In genomic region chr1:224438989-224439388, GRCh38 we compare ENCODE assay signal across 1 cellular context.
A peak's percentile ranks its signal among the peaks of the same experiment; 100 is the strongest.
TF ChIP-seq lines count a peak whose summit lies in the region.

No MANE protein-coding gene starts in this region.

TF ChIP-seq in K562, 482 proteins besides CTCF, POLR2A, EP300 and RAD21 (continued from another document):
- TF ChIP-seq, protein P1, sequence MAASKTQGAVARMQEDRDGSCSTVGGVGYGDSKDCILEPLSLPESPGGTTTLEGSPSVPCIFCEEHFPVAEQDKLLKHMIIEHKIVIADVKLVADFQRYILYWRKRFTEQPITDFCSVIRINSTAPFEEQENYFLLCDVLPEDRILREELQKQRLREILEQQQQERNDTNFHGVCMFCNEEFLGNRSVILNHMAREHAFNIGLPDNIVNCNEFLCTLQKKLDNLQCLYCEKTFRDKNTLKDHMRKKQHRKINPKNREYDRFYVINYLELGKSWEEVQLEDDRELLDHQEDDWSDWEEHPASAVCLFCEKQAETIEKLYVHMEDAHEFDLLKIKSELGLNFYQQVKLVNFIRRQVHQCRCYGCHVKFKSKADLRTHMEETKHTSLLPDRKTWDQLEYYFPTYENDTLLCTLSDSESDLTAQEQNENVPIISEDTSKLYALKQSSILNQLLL (CRISPR knock-in tag; IDR thresholded peaks at IDR 0.05; ENCODE audit: borderline replicate concordance): 0 out of 2 replicates have a peak, but pooled peaks have one; percentile 45
